ENCODE assay signal across 12 cellular contexts in the genomic region with DNA sequence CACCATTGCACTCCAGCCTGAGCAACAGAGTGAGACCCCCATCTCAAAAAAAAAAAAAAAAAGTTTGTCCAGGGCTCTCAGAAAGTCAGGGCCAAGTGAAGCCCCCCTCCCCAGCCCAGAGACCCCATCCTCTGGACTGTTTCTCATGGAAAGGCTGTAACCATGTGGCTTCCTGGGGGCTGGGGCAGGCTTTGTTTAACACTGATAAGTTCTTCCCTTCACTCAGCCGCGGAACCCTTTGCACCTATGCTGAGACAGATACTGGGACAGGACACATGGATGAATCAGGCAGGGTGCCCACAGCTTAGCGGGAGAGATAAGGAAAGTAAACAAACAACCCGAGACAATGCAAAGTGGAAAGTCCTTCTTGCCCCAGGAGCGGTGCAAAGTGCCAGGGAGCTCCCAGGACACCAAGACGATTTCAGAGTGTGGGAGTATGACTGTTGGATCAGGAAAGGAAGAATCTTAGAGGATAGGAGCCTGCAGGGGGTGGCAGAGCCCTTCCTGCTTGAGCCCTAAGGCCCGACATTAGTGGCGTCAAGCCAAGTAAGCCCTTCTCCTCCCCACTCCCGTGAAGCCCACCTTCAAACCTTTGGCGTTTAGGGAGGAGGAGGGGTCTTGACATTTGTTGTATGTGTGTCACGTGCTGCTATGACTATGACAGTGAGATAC. TPM values are rescaled to one million over a fixed set of nuclear protein-coding genes. Genes with fewer than 3 reads are reported as not detected.
DNase-seq lines count a peak whose midpoint lies in the region; ATAC-seq and TF ChIP-seq lines count a peak whose summit lies in the region.
"Had no signal": no experiment of that assay in that cellular context is flagged by ENCODE, and none has a peak within 500 bp of the region (broad histone marks: within the 10 kb centered on the region; RNA-seq: fewer than 3 reads in every experiment).

No MANE protein-coding gene starts in this region.

- WGBS in right lobe of liver (ENCODE audit: insufficient coverage, low coverage, low lambda C conversion rate, missing lambda C conversion rate): 8% methylated on average over 10 of the region's 11 CpGs

- no peak overlapping the region for H3K4me3 Mint-ChIP-seq in CD8-positive, alpha-beta memory T cell
- H3K4me3 Mint-ChIP-seq: activated B cell treated with CpG ODN at 0.5 μM for 24 hours had no signal

- TF ChIP-seq POLR2A in right lobe of liver (IDR thresholded peaks at IDR 0.05): no peak

- no peak overlapping the region for H3K4me3 ChIP-seq in CD8-positive, alpha-beta memory T cell (ENCODE audit: low read length)
- H3K4me3 ChIP-seq in adipocyte (ENCODE audit: low read length) (peak overlapping the region; percentile 0), right lobe of liver (peak overlapping the region in 2 of 3 donors; percentile 21 to 32)
- H3K4me3 ChIP-seq: skin epidermis had no signal

- CTCF ChIA-PET in CD8-positive, alpha-beta memory T cell (lab: Charles Lee): interaction anchor here (1.2 to 1.6 kb wide), 3 partner anchors 10 to 113 kb away, joined by 3 read pairs; no protein-coding TSS in a partner anchor

- no peak overlapping the region for H3K27ac Mint-ChIP-seq in CD8-positive, alpha-beta memory T cell
- H3K27ac Mint-ChIP-seq: activated B cell treated with CpG ODN at 0.5 μM for 24 hours had no signal

- POLR2A ChIA-PET in CD8-positive, alpha-beta memory T cell (lab: Charles Lee): no interaction called here

- peak; percentile 73 to 87 (median 78) for ATAC-seq in right lobe of liver
- no peak for ATAC-seq in GM19395 (IDR thresholded peaks at IDR 0.05; ENCODE audit: unreplicated experiment)

- TF ChIP-seq CTCF in right lobe of liver (IDR thresholded peaks at IDR 0.05): no peak

- H3K4me1 Mint-ChIP-seq in CD8-positive, alpha-beta memory T cell: no peaks in the 10 kb centered on the region
- H3K4me1 Mint-ChIP-seq: activated B cell treated with CpG ODN at 0.5 μM for 24 hours had no signal

- DNase-seq in CD8-positive, alpha-beta memory T cell: no peak
- DNase-seq in HuH-7.5 (ENCODE audit: low spot score) (peak; percentile 75), adipocyte (ENCODE audit: low read depth) (peak; percentile 37), right lobe of liver (peak; percentile 90 to 97 (median 93)), anterior cingulate cortex (lab: John Stamatoyannopoulos, UW) (no peak), NCI-H2171 (lab: John Stamatoyannopoulos, UW) (no peak), caudate nucleus (lab: John Stamatoyannopoulos, UW) (no peak)
- DNase-seq: activated B cell treated with CpG ODN at 0.5 μM for 24 hours had no signal

- H3K36me3 ChIP-seq in CD8-positive, alpha-beta memory T cell (ENCODE audit: insufficient read depth, low read length): no peaks in the 10 kb centered on the region
- H3K36me3 ChIP-seq in adipocyte (ENCODE audit: control insufficient read depth, insufficient read depth, low read length, severe bottlenecking): peaks cover 41% of the 10 kb centered on the region
- peaks cover 0 to 55% (median 20%) of the 10 kb centered on the region in 4 donors for H3K36me3 ChIP-seq in right lobe of liver

- peaks cover 5% of the 10 kb centered on the region for H3K27me3 ChIP-seq in CD8-positive, alpha-beta memory T cell (ENCODE audit: insufficient read depth, low read length, poor library complexity, severe bottlenecking)
- H3K27me3 ChIP-seq in adipocyte (replicated peaks; ENCODE audit: control insufficient read depth, insufficient read depth, low read length) (no peaks in the 10 kb centered on the region), right lobe of liver (no peaks in the 10 kb centered on the region)

- H3K27me3 Mint-ChIP-seq in CD8-positive, alpha-beta memory T cell: peaks cover 8 to 40% of the 10 kb centered on the region in 2 donors

- H3K9me3 ChIP-seq in CD8-positive, alpha-beta memory T cell (ENCODE audit: low read length): no peaks in the 10 kb centered on the region
- H3K9me3 ChIP-seq in adipocyte (ENCODE audit: control insufficient read depth, low read length) (no peaks in the 10 kb centered on the region), right lobe of liver (no peaks in the 10 kb centered on the region)

- no peaks in the 10 kb centered on the region for H3K9me3 Mint-ChIP-seq in CD8-positive, alpha-beta memory T cell
- H3K9me3 Mint-ChIP-seq: activated B cell treated with CpG ODN at 0.5 μM for 24 hours had no signal

- peak overlapping the region; percentile 12 for H3K9ac ChIP-seq in adipocyte (ENCODE audit: low read length)

- H3K27ac ChIP-seq in CD8-positive, alpha-beta memory T cell (ENCODE audit: low read depth, low read length): peak overlapping the region; percentile 1
- H3K27ac ChIP-seq in right lobe of liver (peak overlapping the region; percentile 23 to 91 (median 82)), caudate nucleus (ENCODE audit: low read depth, low read length) (no peak overlapping the region)
- H3K27ac ChIP-seq: epithelial cell of prostate, HL-60, skin epidermis had no signal

- no peaks in the 10 kb centered on the region for H3K36me3 Mint-ChIP-seq in CD8-positive, alpha-beta memory T cell

- intact Hi-C loops in right lobe of liver (cut with DNase I): loop anchor here in 1 of 2 donors (5.0 kb wide), 1 partner anchor 50 kb away; no protein-coding TSS in a partner anchor

- no peaks in the 10 kb centered on the region for H3K4me1 ChIP-seq in CD8-positive, alpha-beta memory T cell (ENCODE audit: insufficient read depth, low read length)
- H3K4me1 ChIP-seq in adipocyte (ENCODE audit: control insufficient read depth, insufficient read depth, low read length) (peaks cover 32% of the 10 kb centered on the region), right lobe of liver (peaks cover 0 to 80% (median 36%) of the 10 kb centered on the region in 4 donors)

RNA-seq across cellular contexts. Expression of a gene that starts 11.6 kb away (rescaled TPM):
- total RNA-seq in CD8-positive, alpha-beta memory T cell: not detected
- polyA plus RNA-seq in CD8-positive, alpha-beta memory T cell: not detected
- 100 to 1,000 TPM in 5 of 6 experiments, 10 to 100 TPM in 1; 53.5 to 552 (median 225) TPM for total RNA-seq in right lobe of liver
- total RNA-seq: activated B cell treated with CpG ODN at 0.5 μM for 24 hours had no signal

RNA-seq across cellular contexts. Expression of a gene that starts 34.4 kb away (rescaled TPM):
- total RNA-seq in CD8-positive, alpha-beta memory T cell: 10 to 100 TPM; 29.1 to 31.3 TPM
- polyA plus RNA-seq in CD8-positive, alpha-beta memory T cell: 17.0 TPM
- total RNA-seq in right lobe of liver: 10 to 100 TPM; 12.3 to 31.1 (median 16.6) TPM

RNA-seq across cellular contexts. Expression of a gene that starts 54.9 kb away (rescaled TPM):
- under 1 TPM in 1 of 2 experiments, not detected in 1; 0.18 TPM for total RNA-seq in CD8-positive, alpha-beta memory T cell
- polyA plus RNA-seq in CD8-positive, alpha-beta memory T cell: 0.17 TPM
- 1 to 10 TPM; 1.2 to 3.0 (median 2.2) TPM for total RNA-seq in right lobe of liver

RNA-seq across cellular contexts. Expression of a gene that starts 55.2 kb away (rescaled TPM):
- total RNA-seq in CD8-positive, alpha-beta memory T cell: 10 to 100 TPM; 68.9 to 72.6 TPM
- polyA plus RNA-seq in CD8-positive, alpha-beta memory T cell: 101 TPM
- total RNA-seq in right lobe of liver: 10 to 100 TPM; 19.3 to 45.6 (median 21.3) TPM

Comparison
In these comparisons a context has a peak if more than half of its experiments do, and no peak if none do; other contexts are left out.
1. DNase-seq: peak in HuH-7.5 (single experiment), adipocyte (single experiment) and right lobe of liver (3 of 3); none in CD8-positive, alpha-beta memory T cell (0 of 5), anterior cingulate cortex (0 of 58), NCI-H2171 (single experiment) and caudate nucleus (0 of 61).
2. RNA of a gene that starts 11.6 kb away (total RNA-seq): 53.5 to 552 TPM in right lobe of liver; not detected in CD8-positive, alpha-beta memory T cell; every median in the first group is over 10 times any median in the second.